8 cellular contexts compared by ENCODE assay signal in genomic region chr4:15653864-15654391, GRCh38. TPM values are rescaled to one million over a fixed set of nuclear protein-coding genes. Genes with fewer than 3 reads are reported as not detected.
DNase-seq lines count a peak whose midpoint lies in the region; ATAC-seq and TF ChIP-seq lines count a peak whose summit lies in the region.

No MANE protein-coding gene starts in this region.

- no peak for TF ChIP-seq CTCF in upper lobe of right lung (IDR thresholded peaks at IDR 0.05)

- WGBS in ectodermal cell, 2 experiments: 19 to 25% methylated on average over 3 to 4 of the region's 4 CpGs
- no CpG with 5 or more reads among the region's 4 CpGs for WGBS in mesendoderm (ENCODE audit: extremely low coverage, insufficient coverage, low lambda C conversion rate)

- intact Hi-C loops in upper lobe of right lung (cut with DNase I): no loop called here

- H2BK15ac ChIP-seq in mesendoderm (replicated peaks; ENCODE audit: low read depth): no peak overlapping the region

- peak overlapping the region; percentile 45 for H2BK120ac ChIP-seq in mesendoderm (ENCODE audit: low read depth, low read length)

- peak; percentile 26 for ATAC-seq in HG03139 (IDR thresholded peaks at IDR 0.05; ENCODE audit: unreplicated experiment)
- ATAC-seq in upper lobe of right lung: no peak
- no peak for ATAC-seq in GM21619 (IDR thresholded peaks at IDR 0.05; ENCODE audit: unreplicated experiment)

- H3K27ac ChIP-seq in ectodermal cell (ENCODE audit: insufficient read depth, low read depth, low read length, poor library complexity, severe bottlenecking): peak overlapping the region; percentile 84
- peak overlapping the region; percentile 84 for H3K27ac ChIP-seq in mesendoderm (ENCODE audit: low read depth, low read length)
- H3K27ac ChIP-seq in upper lobe of right lung: peak overlapping the region; percentile 89

- peak overlapping the region; percentile 97 for H3K4me3 Mint-ChIP-seq in activated T-cell treated with anti-CD3 and anti-CD28 coated beads, Interleukin-2, amount 50 U/mL, for 24 hours

- H3K9me3 ChIP-seq in ectodermal cell (ENCODE audit: control insufficient read depth, low read length): no peaks in the 10 kb centered on the region
- no peaks in the 10 kb centered on the region for H3K9me3 ChIP-seq in upper lobe of right lung

- H3K4me1 Mint-ChIP-seq in activated T-cell treated with anti-CD3 and anti-CD28 coated beads, Interleukin-2, amount 50 U/mL, for 24 hours (ENCODE audit: low read depth): peaks cover 72% of the 10 kb centered on the region

- H4K5ac ChIP-seq in mesendoderm (ENCODE audit: low read length): no peak overlapping the region

- no peaks in the 10 kb centered on the region for H3K36me3 ChIP-seq in ectodermal cell (ENCODE audit: control insufficient read depth, insufficient read depth, low read length)
- no peaks in the 10 kb centered on the region for H3K36me3 ChIP-seq in mesendoderm (ENCODE audit: control insufficient read depth, insufficient read depth, low read length)
- H3K36me3 ChIP-seq in upper lobe of right lung: no peaks in the 10 kb centered on the region

- H3K4me1 ChIP-seq in ectodermal cell (ENCODE audit: control insufficient read depth, insufficient read depth, low read length) (peaks cover 9% of the 10 kb centered on the region), mesendoderm (ENCODE audit: control insufficient read depth, low read depth, low read length) (peaks cover 7% of the 10 kb centered on the region), upper lobe of right lung (peaks cover 48% of the 10 kb centered on the region)

- peak overlapping the region; percentile 67 for H3K4me2 ChIP-seq in mesendoderm (ENCODE audit: low read length)

- peak overlapping the region; percentile 95 for H3K9ac ChIP-seq in mesendoderm (ENCODE audit: low read length)

- H3K56ac ChIP-seq in mesendoderm (ENCODE audit: low read length): peak overlapping the region; percentile 98

- no peak overlapping the region for H2AK5ac ChIP-seq in mesendoderm (ENCODE audit: low read length)

- H3K36me3 Mint-ChIP-seq in activated T-cell treated with anti-CD3 and anti-CD28 coated beads, Interleukin-2, amount 50 U/mL, for 24 hours (ENCODE audit: low read depth): peaks cover 16% of the 10 kb centered on the region

- H3K23ac ChIP-seq in mesendoderm (ENCODE audit: low read length): no peak overlapping the region

- H3K18ac ChIP-seq in mesendoderm (ENCODE audit: low read length): no peak overlapping the region

- no peak overlapping the region for H4K8ac ChIP-seq in mesendoderm (ENCODE audit: low read depth, low read length)

- no peak overlapping the region for H2BK5ac ChIP-seq in mesendoderm (ENCODE audit: low read length)

- H3K4me3 ChIP-seq in ectodermal cell (ENCODE audit: insufficient read depth, low read depth, low read length) (peak overlapping the region; percentile 85), mesendoderm (ENCODE audit: low read length) (peak overlapping the region; percentile 54), upper lobe of right lung (peak overlapping the region; percentile 68)

- no peak for DNase-seq in activated T-cell treated with anti-CD3 and anti-CD28 coated beads, Interleukin-2, amount 50 U/mL, for 24 hours
- DNase-seq in activated T-cell treated with anti-CD3 and anti-CD28 coated beads for 4 hours: no peak
- DNase-seq in RPMI8226: peak; percentile 43
- peak; percentile 52 for DNase-seq in mesendoderm
- DNase-seq in upper lobe of right lung: no peak

- no peaks in the 10 kb centered on the region for H3K79me1 ChIP-seq in mesendoderm (ENCODE audit: low read length)

- H3K27ac Mint-ChIP-seq in activated T-cell treated with anti-CD3 and anti-CD28 coated beads, Interleukin-2, amount 50 U/mL, for 24 hours: peak overlapping the region; percentile 96

- H3K79me2 ChIP-seq in mesendoderm (ENCODE audit: control insufficient read depth, insufficient read depth, low read length): peaks cover 20% of the 10 kb centered on the region

- H3K27me3 Mint-ChIP-seq in activated T-cell treated with anti-CD3 and anti-CD28 coated beads, Interleukin-2, amount 50 U/mL, for 24 hours: no peaks in the 10 kb centered on the region

- H3K4ac ChIP-seq in mesendoderm (ENCODE audit: low read depth, low read length): no peak overlapping the region

- H3K27me3 ChIP-seq in ectodermal cell (ENCODE audit: control insufficient read depth, insufficient read depth, low read length, poor library complexity, severe bottlenecking) (no peaks in the 10 kb centered on the region), mesendoderm (ENCODE audit: insufficient read depth, low read length, poor library complexity) (no peaks in the 10 kb centered on the region), upper lobe of right lung (no peaks in the 10 kb centered on the region)

- H3K9me3 Mint-ChIP-seq in activated T-cell treated with anti-CD3 and anti-CD28 coated beads, Interleukin-2, amount 50 U/mL, for 24 hours: no peaks in the 10 kb centered on the region

RNA-seq across cellular contexts. Expression of gene FBXL5, which starts 1.2 kb away (rescaled TPM):
- polyA plus RNA-seq in ectodermal cell (2013, experiment 1 of 4): 51.6 TPM
- polyA plus RNA-seq in ectodermal cell (2013, experiment 2 of 4): 59.5 TPM
- 47.5 TPM for polyA plus RNA-seq in ectodermal cell (2013, experiment 3 of 4)
- polyA plus RNA-seq in ectodermal cell (2013, experiment 4 of 4): 53.9 TPM
- polyA plus RNA-seq in mesendoderm (2013, experiment 1 of 2): 30.5 TPM
- 31.4 TPM for polyA plus RNA-seq in mesendoderm (2013, experiment 2 of 2)
- 101 TPM for total RNA-seq in upper lobe of right lung

RNA-seq across cellular contexts. Expression of gene FAM200B, which starts 27.7 kb away (rescaled TPM):
- 53.9 TPM for polyA plus RNA-seq in ectodermal cell (2013, experiment 1 of 4)
- 42.9 TPM for polyA plus RNA-seq in ectodermal cell (2013, experiment 2 of 4)
- polyA plus RNA-seq in ectodermal cell (2013, experiment 3 of 4): 55.7 TPM
- 57.3 TPM for polyA plus RNA-seq in ectodermal cell (2013, experiment 4 of 4)
- polyA plus RNA-seq in mesendoderm (2013, experiment 1 of 2): 53.9 TPM
- polyA plus RNA-seq in mesendoderm (2013, experiment 2 of 2): 54.8 TPM
- total RNA-seq in upper lobe of right lung: 29.3 TPM

RNA-seq across cellular contexts. Expression of gene BST1, which starts 48.9 kb away (rescaled TPM):
- 1.9 TPM for polyA plus RNA-seq in ectodermal cell (2013, experiment 1 of 4)
- polyA plus RNA-seq in ectodermal cell (2013, experiment 2 of 4): 1.2 TPM
- 1.0 TPM for polyA plus RNA-seq in ectodermal cell (2013, experiment 3 of 4)
- 1.4 TPM for polyA plus RNA-seq in ectodermal cell (2013, experiment 4 of 4)
- polyA plus RNA-seq in mesendoderm (2013, experiment 1 of 2): 0.37 TPM
- 0.35 TPM for polyA plus RNA-seq in mesendoderm (2013, experiment 2 of 2)
- 11.0 TPM for total RNA-seq in upper lobe of right lung

Comparison
In these comparisons a context has a peak if more than half of its experiments do, and no peak if none do; other contexts are left out.
1. DNase-seq: peak in RPMI8226 (single experiment) and mesendoderm (single experiment); none in activated T-cell treated with anti-CD3 and anti-CD28 coated beads, Interleukin-2, amount 50 U/mL, for 24 hours (single experiment), activated T-cell treated with anti-CD3 and anti-CD28 coated beads for 4 hours (single experiment) and upper lobe of right lung (single experiment).
2. Peak in every context shown above with its lines, with median percentiles within 50 percentile points of each other: H3K27ac ChIP-seq and H3K4me3 ChIP-seq.